ENCODE assay signal across 9 cellular contexts in genomic region chr14:25411933-25412757, GRCh38.
A peak's percentile ranks its signal among the peaks of the same experiment; 100 is the strongest.
DNase-seq lines count a peak whose midpoint lies in the region; ATAC-seq, FAIRE-seq and TF ChIP-seq lines count a peak whose summit lies in the region.
"Had no signal": no experiment of that assay in that cellular context is flagged by ENCODE, and none has a peak within 500 bp of the region (broad histone marks: within the 10 kb centered on the region; RNA-seq: fewer than 3 reads in every experiment).

No MANE protein-coding gene starts in this region.

- no peaks in the 10 kb centered on the region for H3K27me3 Mint-ChIP-seq in stimulated activated naive CD8-positive, alpha-beta T cell treated with anti-CD3 and anti-CD28 coated beads, Interleukin-15, amount 100 ng/mL, for 72 hours
- H3K27me3 Mint-ChIP-seq: activated CD4-positive, alpha-beta memory T cell treated with anti-CD3 and anti-CD28 coated beads for 36 hours had no signal

- no peak for TF ChIP-seq POLR2A in right lobe of liver (IDR thresholded peaks at IDR 0.05)

- no peaks in the 10 kb centered on the region for H3K9me3 ChIP-seq in MM.1S (replicated peaks; ENCODE audit: insufficient read depth, low read length)
- H3K9me3 ChIP-seq in right lobe of liver = no peaks in the 10 kb centered on the region

- H3K9me2 ChIP-seq in MM.1S (replicated peaks; ENCODE audit: insufficient read depth, low read length) = no peaks in the 10 kb centered on the region

- H3K4me1 ChIP-seq in MM.1S (ENCODE audit: low read length) (no peaks in the 10 kb centered on the region), right lobe of liver (no peaks in the 10 kb centered on the region)

- H2AFZ ChIP-seq in MM.1S (ENCODE audit: low read length) = no peak overlapping the region

- DNase-seq in D721Med (ENCODE audit: insufficient read length, low spot score) (no peak), MM.1S (peak; percentile 10), amniotic epithelial cell (ENCODE audit: low read depth) (peak; percentile 3), right lobe of liver (no peak)
- DNase-seq in stimulated activated naive CD8-positive, alpha-beta T cell treated with anti-CD3 and anti-CD28 coated beads, Interleukin-15, amount 100 ng/mL, for 72 hours = no peak
- DNase-seq: activated CD4-positive, alpha-beta memory T cell treated with anti-CD3 and anti-CD28 coated beads for 36 hours had no signal

- ATAC-seq in right lobe of liver = peak in 2 of 4 donors; percentile 38 to 42
- no peak for ATAC-seq in stimulated activated naive CD8-positive, alpha-beta T cell treated with anti-CD3 and anti-CD28 coated beads, Interleukin-15, amount 100 ng/mL, for 72 hours
- no peak for ATAC-seq in HG02973 (IDR thresholded peaks at IDR 0.05; ENCODE audit: unreplicated experiment)
- ATAC-seq in HG03045 (IDR thresholded peaks at IDR 0.05; ENCODE audit: unreplicated experiment) = no peak
- no peak for ATAC-seq in HG02840 (IDR thresholded peaks at IDR 0.05; ENCODE audit: low FRiP score, unreplicated experiment)

- no peak overlapping the region for H3K4me3 Mint-ChIP-seq in stimulated activated naive CD8-positive, alpha-beta T cell treated with anti-CD3 and anti-CD28 coated beads, Interleukin-15, amount 100 ng/mL, for 72 hours
- H3K4me3 Mint-ChIP-seq: activated CD4-positive, alpha-beta memory T cell treated with anti-CD3 and anti-CD28 coated beads for 36 hours had no signal

- H3K9ac ChIP-seq in MM.1S (ENCODE audit: low read length) = no peak overlapping the region

- H3K27ac ChIP-seq in MM.1S (ENCODE audit: low read length) (no peak overlapping the region), right lobe of liver (no peak overlapping the region)

- H3K27ac Mint-ChIP-seq in stimulated activated naive CD8-positive, alpha-beta T cell treated with anti-CD3 and anti-CD28 coated beads, Interleukin-15, amount 100 ng/mL, for 72 hours = no peak overlapping the region
- H3K27ac Mint-ChIP-seq: activated CD4-positive, alpha-beta memory T cell treated with anti-CD3 and anti-CD28 coated beads for 36 hours had no signal

- H3F3A ChIP-seq in MM.1S (ENCODE audit: insufficient read depth, low read length) = no peaks in the 10 kb centered on the region

- H3K27me3 ChIP-seq in MM.1S (replicated peaks; ENCODE audit: insufficient read depth, low read length) (no peaks in the 10 kb centered on the region), right lobe of liver (no peaks in the 10 kb centered on the region)

- 48% methylated on average over 5 of the region's 5 CpGs for WGBS in right lobe of liver (ENCODE audit: insufficient coverage, low coverage, low lambda C conversion rate, missing lambda C conversion rate)

- no peaks in the 10 kb centered on the region for H3K9me3 Mint-ChIP-seq in stimulated activated naive CD8-positive, alpha-beta T cell treated with anti-CD3 and anti-CD28 coated beads, Interleukin-15, amount 100 ng/mL, for 72 hours
- H3K9me3 Mint-ChIP-seq: activated CD4-positive, alpha-beta memory T cell treated with anti-CD3 and anti-CD28 coated beads for 36 hours had no signal

- H3K4me3 ChIP-seq in MM.1S (ENCODE audit: low read length) (no peak overlapping the region), right lobe of liver (no peak overlapping the region)

- intact Hi-C loops in right lobe of liver (cut with DNase I) = no loop called here

- peak; percentile 29 for TF ChIP-seq CTCF in D721Med (IDR thresholded peaks at IDR 0.05; ENCODE audit: insufficient read depth, missing control alignments)
- peak; percentile 20 for TF ChIP-seq CTCF in MM.1S (IDR thresholded peaks at IDR 0.05; ENCODE audit: low read length)
- TF ChIP-seq CTCF in right lobe of liver (IDR thresholded peaks at IDR 0.05) = peak in 3 of 4 donors; percentile 32 to 42 (median 38)

- no peaks in the 10 kb centered on the region for H3K79me2 ChIP-seq in MM.1S (ENCODE audit: low read length)

- no peaks in the 10 kb centered on the region for H3K4me1 Mint-ChIP-seq in stimulated activated naive CD8-positive, alpha-beta T cell treated with anti-CD3 and anti-CD28 coated beads, Interleukin-15, amount 100 ng/mL, for 72 hours

- H3K36me3 ChIP-seq in MM.1S (replicated peaks; ENCODE audit: insufficient read depth, low read length) (no peaks in the 10 kb centered on the region), right lobe of liver (no peaks in the 10 kb centered on the region)

- no peaks in the 10 kb centered on the region for H4K20me1 ChIP-seq in MM.1S (ENCODE audit: insufficient read depth, low read length)

- no peak overlapping the region for H3K4me2 ChIP-seq in MM.1S (ENCODE audit: low read depth, low read length)

- FAIRE-seq in D721Med (lab: Jason Lieb, UNC) = no peak

Comparison
In these comparisons a context has a peak if more than half of its experiments do, and no peak if none do; other contexts are left out.
1. DNase-seq: peak in MM.1S (single experiment) and amniotic epithelial cell (single experiment); none in D721Med (single experiment), right lobe of liver (0 of 3) and stimulated activated naive CD8-positive, alpha-beta T cell treated with anti-CD3 and anti-CD28 coated beads, Interleukin-15, amount 100 ng/mL, for 72 hours (0 of 2).
2. Peak in every context shown above with its lines, with median percentiles within 50 percentile points of each other: CTCF ChIP-seq.